In the genomic region with DNA sequence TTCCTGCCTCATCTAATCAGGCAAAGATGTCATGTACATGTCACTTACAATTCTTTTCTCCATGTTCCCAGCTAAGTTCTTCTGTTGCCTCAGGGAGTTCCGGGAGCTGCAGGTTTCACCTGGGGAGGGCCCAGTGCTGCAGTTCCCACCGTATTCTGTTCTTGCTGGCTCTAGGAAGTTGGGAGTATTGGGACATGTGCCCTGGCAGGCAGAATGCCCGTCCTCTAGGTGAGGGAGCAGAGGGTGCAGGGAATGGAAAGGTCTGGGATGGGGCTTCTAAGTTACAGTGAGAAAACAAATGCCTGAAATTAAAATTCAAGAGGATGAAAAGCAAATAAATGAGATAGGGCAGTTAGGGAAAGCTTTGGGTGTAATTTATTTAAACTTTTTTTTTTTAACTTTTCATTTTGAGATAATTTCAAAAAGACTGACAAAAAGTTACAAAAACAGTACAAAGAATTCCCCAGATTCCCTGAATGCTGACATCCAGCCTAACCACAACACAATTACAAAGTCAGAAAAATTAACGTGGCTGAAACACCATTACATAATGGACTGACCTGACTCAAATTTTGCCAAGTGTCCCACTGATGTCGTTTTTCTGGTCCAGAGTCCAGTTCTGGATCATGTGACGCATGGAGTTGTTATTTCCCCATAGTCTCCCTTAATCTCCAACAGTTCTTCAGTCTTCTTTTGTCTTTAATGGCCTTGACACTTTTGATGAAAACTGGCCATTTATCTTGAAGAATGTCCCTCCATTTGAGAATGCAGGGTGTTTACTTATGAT, we compare ENCODE assay signal across 1 cellular context.
TF ChIP-seq lines count a peak whose summit lies in the region.

No MANE protein-coding gene starts in this region.

TF ChIP-seq in HepG2, 621 proteins besides CTCF, POLR2A, EP300 and RAD21:
- TF ChIP-seq ZNF274 (CRISPR knock-in tag; IDR thresholded peaks at IDR 0.05) (no peak), CEBPG (CRISPR knock-in tag; IDR thresholded peaks at IDR 0.05) (no peak), TERF1 (CRISPR knock-in tag; IDR thresholded peaks at IDR 0.05) (no peak), ZNF605 (CRISPR knock-in tag; IDR thresholded peaks at IDR 0.05) (no peak), ZNF574 (CRISPR knock-in tag; IDR thresholded peaks at IDR 0.05) (no peak), ZNF766 (CRISPR knock-in tag; IDR thresholded peaks at IDR 0.05; ENCODE audit: borderline replicate concordance) (no peak), ZFYVE20 (CRISPR knock-in tag; IDR thresholded peaks at IDR 0.05; ENCODE audit: borderline replicate concordance, low read depth) (no peak), ELK4 (CRISPR knock-in tag; IDR thresholded peaks at IDR 0.05; ENCODE audit: borderline replicate concordance) (no peak), ZNF639 (CRISPR knock-in tag; conservative IDR thresholded peaks at IDR 0.05) (no peak), NCOR1 (IDR thresholded peaks at IDR 0.05; ENCODE audit: borderline replicate concordance, low read length) (no peak), ZBTB20 (CRISPR knock-in tag; IDR thresholded peaks at IDR 0.05; ENCODE audit: borderline replicate concordance, low read depth) (no peak), ZNF407 (CRISPR knock-in tag; IDR thresholded peaks at IDR 0.05; ENCODE audit: not compliant biosample characterization) (no peak), ZNF577 (CRISPR knock-in tag; IDR thresholded peaks at IDR 0.05; ENCODE audit: borderline replicate concordance, low read depth) (no peak), HNF4A (CRISPR knock-in tag; IDR thresholded peaks at IDR 0.05) (peak; percentile 23; the same call in 1 of the 2 replicates), YEATS4 (CRISPR knock-in tag; IDR thresholded peaks at IDR 0.05; ENCODE audit: borderline replicate concordance) (no peak)
- TF ChIP-seq, protein P1, sequence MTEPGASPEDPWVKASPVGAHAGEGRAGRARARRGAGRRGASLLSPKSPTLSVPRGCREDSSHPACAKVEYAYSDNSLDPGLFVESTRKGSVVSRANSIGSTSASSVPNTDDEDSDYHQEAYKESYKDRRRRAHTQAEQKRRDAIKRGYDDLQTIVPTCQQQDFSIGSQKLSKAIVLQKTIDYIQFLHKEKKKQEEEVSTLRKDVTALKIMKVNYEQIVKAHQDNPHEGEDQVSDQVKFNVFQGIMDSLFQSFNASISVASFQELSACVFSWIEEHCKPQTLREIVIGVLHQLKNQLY (CRISPR knock-in tag; IDR thresholded peaks at IDR 0.05), result no peak
- TF ChIP-seq, protein P2, sequence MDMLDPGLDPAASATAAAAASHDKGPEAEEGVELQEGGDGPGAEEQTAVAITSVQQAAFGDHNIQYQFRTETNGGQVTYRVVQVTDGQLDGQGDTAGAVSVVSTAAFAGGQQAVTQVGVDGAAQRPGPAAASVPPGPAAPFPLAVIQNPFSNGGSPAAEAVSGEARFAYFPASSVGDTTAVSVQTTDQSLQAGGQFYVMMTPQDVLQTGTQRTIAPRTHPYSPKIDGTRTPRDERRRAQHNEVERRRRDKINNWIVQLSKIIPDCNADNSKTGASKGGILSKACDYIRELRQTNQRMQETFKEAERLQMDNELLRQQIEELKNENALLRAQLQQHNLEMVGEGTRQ (IDR thresholded peaks at IDR 0.05; ENCODE audit: low read depth, low read length), result 0 out of 2 replicates have a peak, but pooled peaks have one; percentile 21
- TF ChIP-seq, protein P2 (CRISPR knock-in tag; IDR thresholded peaks at IDR 0.05; ENCODE audit: borderline replicate concordance), result no peak; the same call in 1 of the 2 replicates
